ENCODE assay signal across 1 cellular context in the genomic region with DNA sequence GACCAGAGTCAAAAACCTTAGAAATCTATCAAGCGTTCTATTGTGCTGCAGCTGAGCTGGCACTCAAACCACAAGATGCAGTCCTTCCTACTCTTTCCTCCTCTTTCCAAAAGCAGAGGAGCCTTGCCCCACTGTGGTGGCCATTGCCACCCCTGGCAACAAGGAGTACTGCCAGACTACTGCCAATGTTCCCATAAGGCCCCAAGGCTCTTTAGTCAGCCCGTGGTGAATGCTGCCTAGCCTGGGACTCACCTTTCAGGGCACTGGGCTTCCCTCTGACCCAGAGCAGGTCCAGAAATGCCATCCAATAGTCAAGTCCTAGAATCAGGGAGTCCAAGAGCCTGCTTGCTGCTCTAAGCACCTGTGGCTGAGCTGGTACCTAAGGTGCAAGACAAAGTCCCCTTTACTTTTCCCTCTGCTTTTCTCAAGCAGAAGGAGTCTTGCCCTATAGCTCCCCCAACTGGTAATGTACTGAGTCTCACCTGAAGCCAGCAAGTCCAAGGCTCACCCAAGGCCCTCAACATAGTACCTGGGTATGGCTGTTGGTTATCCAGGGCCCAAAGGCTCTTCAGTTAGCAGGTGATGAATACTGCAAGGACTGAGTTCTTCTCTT.
TF ChIP-seq lines count a peak whose summit lies in the region.

No MANE protein-coding gene starts in this region.

TF ChIP-seq in GM12878, 131 proteins besides CTCF, POLR2A, EP300 and RAD21 (continued from another document):
- TF ChIP-seq ZNF592 (IDR thresholded peaks at IDR 0.05) (no peak), IRF5 (IDR thresholded peaks at IDR 0.05; ENCODE audit: borderline replicate concordance) (no peak), EZH2 (IDR thresholded peaks at IDR 0.05; ENCODE audit: borderline replicate concordance, control insufficient read depth, low read depth, low read length) (no peak), KLF5 (IDR thresholded peaks at IDR 0.05; ENCODE audit: partially characterized antibody) (no peak), MEF2B (IDR thresholded peaks at IDR 0.05; ENCODE audit: partially characterized antibody, poor library complexity, severe bottlenecking) (no peak), WRNIP1 (IDR thresholded peaks at IDR 0.05; ENCODE audit: borderline replicate concordance, low read depth, low read length) (no peak), CEBPB (IDR thresholded peaks at IDR 0.05; ENCODE audit: borderline replicate concordance in 1 of 2, low read depth in 2 of 2, low read length in 2 of 2) (no peak), ZBTB4 (CRISPR knock-in tag; IDR thresholded peaks at IDR 0.05) (no peak), NFYA (IDR thresholded peaks at IDR 0.05; ENCODE audit: borderline replicate concordance, low read depth, low read length) (no peak), SKIL (IDR thresholded peaks at IDR 0.05; ENCODE audit: low read depth, poor library complexity, severe bottlenecking) (no peak), KAT2A (conservative IDR thresholded peaks at IDR 0.05; ENCODE audit: control insufficient read depth, low read depth, low read length) (no peak), KDM1A (IDR thresholded peaks at IDR 0.05; ENCODE audit: borderline replicate concordance) (no peak), TBL1XR1 (IDR thresholded peaks at IDR 0.05; ENCODE audit: low read depth, low read length) (no peak)
- TF ChIP-seq, protein P1, sequence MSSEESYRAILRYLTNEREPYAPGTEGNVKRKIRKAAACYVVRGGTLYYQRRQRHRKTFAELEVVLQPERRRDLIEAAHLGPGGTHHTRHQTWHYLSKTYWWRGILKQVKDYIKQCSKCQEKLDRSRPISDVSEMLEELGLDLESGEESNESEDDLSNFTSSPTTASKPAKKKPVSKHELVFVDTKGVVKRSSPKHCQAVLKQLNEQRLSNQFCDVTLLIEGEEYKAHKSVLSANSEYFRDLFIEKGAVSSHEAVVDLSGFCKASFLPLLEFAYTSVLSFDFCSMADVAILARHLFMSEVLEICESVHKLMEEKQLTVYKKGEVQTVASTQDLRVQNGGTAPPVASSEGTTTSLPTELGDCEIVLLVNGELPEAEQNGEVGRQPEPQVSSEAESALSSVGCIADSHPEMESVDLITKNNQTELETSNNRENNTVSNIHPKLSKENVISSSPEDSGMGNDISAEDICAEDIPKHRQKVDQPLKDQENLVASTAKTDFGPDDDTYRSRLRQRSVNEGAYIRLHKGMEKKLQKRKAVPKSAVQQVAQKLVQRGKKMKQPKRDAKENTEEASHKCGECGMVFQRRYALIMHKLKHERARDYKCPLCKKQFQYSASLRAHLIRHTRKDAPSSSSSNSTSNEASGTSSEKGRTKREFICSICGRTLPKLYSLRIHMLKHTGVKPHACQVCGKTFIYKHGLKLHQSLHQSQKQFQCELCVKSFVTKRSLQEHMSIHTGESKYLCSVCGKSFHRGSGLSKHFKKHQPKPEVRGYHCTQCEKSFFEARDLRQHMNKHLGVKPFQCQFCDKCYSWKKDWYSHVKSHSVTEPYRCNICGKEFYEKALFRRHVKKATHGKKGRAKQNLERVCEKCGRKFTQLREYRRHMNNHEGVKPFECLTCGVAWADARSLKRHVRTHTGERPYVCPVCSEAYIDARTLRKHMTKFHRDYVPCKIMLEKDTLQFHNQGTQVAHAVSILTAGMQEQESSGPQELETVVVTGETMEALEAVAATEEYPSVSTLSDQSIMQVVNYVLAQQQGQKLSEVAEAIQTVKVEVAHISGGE (CRISPR knock-in tag; IDR thresholded peaks at IDR 0.05) = no peak
